Comparison of ENCODE assay signal across 1 cellular context in the genomic region with DNA sequence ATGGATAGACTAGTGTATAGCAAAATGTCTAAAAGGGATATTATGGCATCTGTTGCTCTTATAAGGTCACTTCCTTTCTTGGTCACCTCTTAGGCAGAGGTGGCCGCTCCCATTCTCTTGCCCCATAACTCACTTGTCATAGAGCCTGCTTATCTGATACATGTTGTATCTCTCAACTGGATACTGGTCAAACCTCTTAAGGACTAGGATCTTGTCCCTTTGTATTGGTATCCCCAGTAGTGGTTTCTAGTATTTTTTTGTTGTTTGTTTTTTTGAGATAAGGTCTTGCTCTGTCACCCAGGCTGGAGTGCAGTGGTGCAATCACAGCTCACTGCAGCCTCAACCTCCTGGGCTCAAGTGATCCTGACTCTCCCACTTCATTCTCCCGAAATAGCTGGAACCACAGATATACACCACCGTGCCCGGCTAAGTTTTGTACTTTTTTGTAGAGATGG.
A peak's percentile ranks its signal among the peaks of the same experiment; 100 is the strongest.
TF ChIP-seq lines count a peak whose summit lies in the region.

No MANE protein-coding gene starts in this region.

TF ChIP-seq in IMR-90, 13 proteins besides CTCF, POLR2A, EP300 and RAD21:
- TF ChIP-seq CEBPB (IDR thresholded peaks at IDR 0.05; ENCODE audit: low read depth, low read length) = 0 out of 2 replicates have a peak, but pooled peaks have one; percentile 15
- TF ChIP-seq CHD1 (IDR thresholded peaks at IDR 0.05; ENCODE audit: low read depth, low read length) = no peak
- TF ChIP-seq MXI1 (IDR thresholded peaks at IDR 0.05; ENCODE audit: borderline replicate concordance, low read depth, low read length) = no peak
- no peak for TF ChIP-seq USF2 (IDR thresholded peaks at IDR 0.05; ENCODE audit: low read depth, low read length)
- no peak for TF ChIP-seq RCOR1 (IDR thresholded peaks at IDR 0.05; ENCODE audit: insufficient replicate concordance, low read length)
- no peak for TF ChIP-seq NFE2L2 (IDR thresholded peaks at IDR 0.05; ENCODE audit: low read depth, low read length)
